7 cellular contexts compared by ENCODE assay signal in the genomic region with DNA sequence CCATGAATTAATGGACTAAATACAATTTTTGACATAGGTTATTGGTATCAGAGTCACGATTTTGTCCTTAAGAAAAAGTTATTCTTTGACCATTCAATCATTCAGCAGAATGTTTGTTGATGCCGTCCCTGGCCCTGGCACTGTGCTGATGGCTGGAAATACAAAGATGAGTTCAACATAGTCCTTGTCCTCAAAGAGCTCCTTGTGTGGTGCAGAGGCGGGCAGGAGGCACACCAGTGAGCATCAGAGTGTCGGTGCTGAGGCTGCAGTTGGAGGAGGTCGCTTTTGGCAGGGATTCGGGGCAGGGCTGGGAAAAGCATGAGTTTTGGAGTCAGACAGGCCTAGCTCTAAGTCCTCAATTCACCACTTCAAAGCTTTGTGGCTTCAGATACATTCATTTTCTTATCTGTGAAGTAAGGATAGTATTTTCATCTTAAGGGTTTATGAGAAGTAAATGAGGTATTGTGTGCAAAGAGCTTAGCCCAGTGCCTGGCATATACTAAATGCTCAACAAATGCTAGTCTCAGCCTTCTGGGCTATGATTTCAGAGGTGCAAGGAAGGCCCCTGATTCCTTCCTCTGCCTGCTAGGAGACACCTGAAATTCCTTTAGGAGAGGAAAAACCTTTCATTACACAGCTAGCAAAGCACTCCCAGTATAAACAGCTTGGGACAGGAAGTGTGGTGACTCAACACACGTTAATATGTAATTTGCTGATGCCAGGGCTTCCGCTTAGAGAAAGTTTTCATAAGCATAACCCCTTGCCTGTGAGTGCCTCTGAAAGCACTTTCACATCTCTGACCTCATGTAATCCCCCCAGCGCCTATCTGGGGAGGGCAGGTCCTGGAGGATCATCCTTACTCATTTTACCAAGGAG.
A peak's percentile ranks its signal among the peaks of the same experiment; 100 is the strongest.
DNase-seq lines count a peak whose midpoint lies in the region; FAIRE-seq and TF ChIP-seq lines count a peak whose summit lies in the region.

No MANE protein-coding gene starts in this region.

- H3K4me3 ChIP-seq in bronchial epithelial cell (ENCODE audit: low read depth, low read length) = no peak overlapping the region

- TF ChIP-seq CTCF in bronchial epithelial cell (IDR thresholded peaks at IDR 0.05; ENCODE audit: insufficient read depth, low read length, severe bottlenecking) = no peak

- DNase-seq in GM19238 (ENCODE audit: insufficient read length, low spot score) = peak; percentile 61
- DNase-seq in HPDE6-E6E7 (ENCODE audit: extremely low spot score) = peak; percentile 85
- DNase-seq in bronchial epithelial cell (ENCODE audit: low read depth) = peak; percentile 90
- DNase-seq in middle frontal gyrus (ENCODE audit: extremely low spot score, low spot score) = peak; percentile 37
- DNase-seq in NAMALWA (ENCODE audit: low spot score) = no peak
- no peak for DNase-seq in DMS 273 treated with DMSO at 0.1 percent for 48 hours (lab: John Stamatoyannopoulos, UW)
- no peak for DNase-seq in activated CD4-positive, alpha-beta T cell treated with anti-CD3 and anti-CD28 coated beads for 48 hours

- no peaks in the 10 kb centered on the region for H3K27me3 ChIP-seq in bronchial epithelial cell (ENCODE audit: control insufficient read depth, insufficient read depth, low read length)

- H3K36me3 ChIP-seq in bronchial epithelial cell (ENCODE audit: control insufficient read depth, insufficient read depth, low read length) = no peaks in the 10 kb centered on the region

- FAIRE-seq in bronchial epithelial cell (lab: Jason Lieb, UNC) = peak; percentile 73

Comparison
In these comparisons a context has a peak if more than half of its experiments do, and no peak if none do; other contexts are left out.
1. DNase-seq: peak in GM19238 (single experiment), HPDE6-E6E7 (single experiment), bronchial epithelial cell (single experiment) and middle frontal gyrus (single experiment); none in NAMALWA (single experiment), DMS 273 treated with DMSO at 0.1 percent for 48 hours (single experiment) and activated CD4-positive, alpha-beta T cell treated with anti-CD3 and anti-CD28 coated beads for 48 hours (single experiment).